Comparison of ENCODE assay signal across 8 cellular contexts in genomic region chr19:4267101-4267900, GRCh38. TPM values are rescaled to one million over a fixed set of nuclear protein-coding genes. Genes with fewer than 3 reads are reported as not detected.
DNase-seq lines count a peak whose midpoint lies in the region; ATAC-seq and TF ChIP-seq lines count a peak whose summit lies in the region.

No MANE protein-coding gene starts in this region.

- H3K36me3 Mint-ChIP-seq in activated naive CD4-positive, alpha-beta T cell treated with anti-CD3 and anti-CD28 coated beads for 36 hours (ENCODE audit: low read depth), result peaks cover 35% of the 10 kb centered on the region

- CTCF ChIA-PET in SK-N-SH (lab: Yijun Ruan, JAX), result interaction anchor here (0.6 to 4.5 kb wide), 43 partner anchors 9 to 280 kb away, joined by 3 to 130 read pairs (median 5); partner anchors contain the start of genes FSD1, MPND, PLIN5 and SH3GL1
- CTCF ChIA-PET in activated naive CD4-positive, alpha-beta T cell treated with anti-CD3 and anti-CD28 coated beads for 36 hours (lab: Charles Lee), result interaction anchor here (0.5 to 3.5 kb wide), 30 partner anchors 8 to 502 kb away, joined by 3 to 53 read pairs (median 4); partner anchors contain the start of genes CHAF1A, SH3GL1, STAP2 and TMIGD2

- H3F3A ChIP-seq in SK-N-SH (replicated peaks; ENCODE audit: insufficient read depth), result peaks cover 4% of the 10 kb centered on the region

- TF ChIP-seq RAD21 in SK-N-SH (IDR thresholded peaks at IDR 0.05; ENCODE audit: low read length), result peak; percentile 76

- H3K79me2 ChIP-seq in SK-N-SH (ENCODE audit: insufficient read depth), result no peaks in the 10 kb centered on the region

- no peaks in the 10 kb centered on the region for H3K27me3 Mint-ChIP-seq in activated naive CD4-positive, alpha-beta T cell treated with anti-CD3 and anti-CD28 coated beads for 36 hours (ENCODE audit: low read depth)

- intact Hi-C loops in activated naive CD4-positive, alpha-beta T cell treated with anti-CD3 and anti-CD28 coated beads for 36 hours (cut with micrococcal nuclease), result loop anchor here (1.0 to 5.0 kb wide), 6 partner anchors 35 to 258 kb away; partner anchors contain the start of genes FSD1, MPND, SH3GL1 and STAP2
- intact Hi-C loops in heart right ventricle (cut with DNase I) (loop anchor here in 8 of 10 donors (2.0 to 10.0 kb wide), 5 partner anchors 85 to 258 kb away; partner anchors contain the start of genes CHAF1A (in 1 of the 8) and SH3GL1 (in 1 of the 8)), gastrocnemius medialis (cut with DNase I; ENCODE audit: low total_unique reads) (loop anchor here (1.0 to 5.0 kb wide), 2 partner anchors 86 to 135 kb away; partner anchors contain the start of genes CHAF1A and SH3GL1)

- ATAC-seq in heart right ventricle, result peak; percentile 57 to 72 (median 66)
- peak in 1 of 2 donors; percentile 44 for ATAC-seq in gastrocnemius medialis
- no peak for ATAC-seq in GM19395 (IDR thresholded peaks at IDR 0.05; ENCODE audit: unreplicated experiment)
- ATAC-seq in GM21367 (IDR thresholded peaks at IDR 0.05; ENCODE audit: unreplicated experiment), result no peak

- peaks cover 20% of the 10 kb centered on the region for H3K4me1 Mint-ChIP-seq in activated naive CD4-positive, alpha-beta T cell treated with anti-CD3 and anti-CD28 coated beads for 36 hours (ENCODE audit: low read depth)

- in situ Hi-C loops in gastrocnemius medialis (cut with MboI; ENCODE audit: low sequenced_read_pairs in 4 of 4), result loop anchor here in 3 of 4 donors (10.0 to 25.0 kb wide), 4 partner anchors 88 to 370 kb away; partner anchors contain the start of genes CHAF1A (in 1 of the 3), SH3GL1 (in 1 of the 3) and TNFAIP8L1 (in 1 of the 3)

- H3K4me3 ChIP-seq in SK-N-SH (ENCODE audit: low read depth in 2 of 2, low read length in 1 of 2) (peak overlapping the region in 1 of 2 experiments; percentile 12; a peak in 1 of 4 replicates), heart right ventricle (no peak overlapping the region), gastrocnemius medialis (no peak overlapping the region)

- 0 out of 2 replicates have a peak, but pooled peaks cover 4% of the 10 kb centered on the region for H4K20me1 ChIP-seq in SK-N-SH (ENCODE audit: insufficient read depth)

- H3K27ac Mint-ChIP-seq in activated naive CD4-positive, alpha-beta T cell treated with anti-CD3 and anti-CD28 coated beads for 36 hours, result no peak overlapping the region

- H3K27ac ChIP-seq in SK-N-SH (ENCODE audit: low read depth in 2 of 2, low read length in 1 of 2), result no peak overlapping the region
- no peak overlapping the region for H3K27ac ChIP-seq in heart right ventricle
- no peak overlapping the region for H3K27ac ChIP-seq in gastrocnemius medialis

- no peak for TF ChIP-seq EP300 in SK-N-SH (IDR thresholded peaks at IDR 0.05; ENCODE audit: borderline replicate concordance in 1 of 2, low read depth in 1 of 2, low read length in 1 of 2)

- TF ChIP-seq POLR2A in gastrocnemius medialis (IDR thresholded peaks at IDR 0.05), result no peak

- POLR2A ChIA-PET in SK-N-SH (lab: Yijun Ruan, JAX), result interaction anchor here (0.5 to 3.0 kb wide), 5 partner anchors 10 to 504 kb away, joined by 3 to 20 read pairs (median 4); partner anchors contain the start of gene MPND

- H2AFZ ChIP-seq in SK-N-SH (ENCODE audit: low read depth), result no peak overlapping the region

- 27% methylated on average over 19 of the region's 21 CpGs for WGBS in SK-N-SH (ENCODE audit: low lambda C conversion rate)
- WGBS in heart right ventricle, 2 donors, result 34 to 47% methylated on average over 21 of the region's 21 CpGs

- H3K9me3 ChIP-seq in SK-N-SH (no peaks in the 10 kb centered on the region), heart right ventricle (peaks cover 0 to 7% (median 0%) of the 10 kb centered on the region in 11 donors), gastrocnemius medialis (no peaks in the 10 kb centered on the region)

- H3K27me3 ChIP-seq in SK-N-SH (ENCODE audit: insufficient read depth) (no peaks in the 10 kb centered on the region), heart right ventricle (no peaks in the 10 kb centered on the region), gastrocnemius medialis (no peaks in the 10 kb centered on the region)

- no peak overlapping the region for H3K4me2 ChIP-seq in SK-N-SH

- H3K9ac ChIP-seq in SK-N-SH, result no peak overlapping the region

- no peaks in the 10 kb centered on the region for H3K9me2 ChIP-seq in SK-N-SH

- peak; percentile 54 for DNase-seq in CD1c-positive myeloid dendritic cell (ENCODE audit: extremely low spot score)
- peak; percentile 31 for DNase-seq in HPDE6-E6E7 (ENCODE audit: extremely low spot score)
- DNase-seq in SK-N-SH, result peak; percentile 89
- peak; percentile 79 for DNase-seq in activated naive CD4-positive, alpha-beta T cell treated with anti-CD3 and anti-CD28 coated beads for 36 hours
- DNase-seq in heart right ventricle, result peak; percentile 34 to 53
- peak in 1 of 2 donors; percentile 7 for DNase-seq in gastrocnemius medialis

- H3K36me3 ChIP-seq in SK-N-SH (replicated peaks in 1 of 2; ENCODE audit: control insufficient read depth in 1 of 2, insufficient read depth in 2 of 2, low read length in 1 of 2) (peaks cover 0 to 4% of the 10 kb centered on the region in 2 experiments), heart right ventricle (peaks cover 0 to 96% (median 47%) of the 10 kb centered on the region in 9 donors), gastrocnemius medialis (peaks cover 0 to 72% of the 10 kb centered on the region in 2 donors)

- TF ChIP-seq CTCF in SK-N-SH (IDR thresholded peaks at IDR 0.05) (peak; percentile 92), heart right ventricle (IDR thresholded peaks at IDR 0.05) (peak; percentile 71 to 90 (median 85)), gastrocnemius medialis (IDR thresholded peaks at IDR 0.05 in 4 of 5, conservative IDR thresholded peaks at IDR 0.05 in 1 of 5) (peak; percentile 76 to 90 (median 78))

- no peaks in the 10 kb centered on the region for H3K9me3 Mint-ChIP-seq in activated naive CD4-positive, alpha-beta T cell treated with anti-CD3 and anti-CD28 coated beads for 36 hours

- no peaks in the 10 kb centered on the region for H3K4me1 ChIP-seq in SK-N-SH (ENCODE audit: control insufficient read depth in 1 of 2, insufficient read depth in 2 of 2, low read depth in 1 of 2, low read length in 1 of 2)
- no peaks in the 10 kb centered on the region for H3K4me1 ChIP-seq in heart right ventricle
- no peaks in the 10 kb centered on the region for H3K4me1 ChIP-seq in gastrocnemius medialis

- no peak overlapping the region for H3K4me3 Mint-ChIP-seq in activated naive CD4-positive, alpha-beta T cell treated with anti-CD3 and anti-CD28 coated beads for 36 hours

TF ChIP-seq in SK-N-SH, 30 proteins besides CTCF, POLR2A, EP300 and RAD21 (continues in another document):
- no peak for TF ChIP-seq USF1 (IDR thresholded peaks at IDR 0.05; ENCODE audit: borderline replicate concordance, low read depth)

RNA-seq across cellular contexts. Expression of gene SHD, which starts 11.8 kb away (rescaled TPM):
- 3.1 and 6.9 TPM in 2 replicates for polyA plus RNA-seq in SK-N-SH (2012; rRNA removed)
- polyA plus RNA-seq in SK-N-SH (2012; cell fraction: cytosol; rRNA removed), result 3.0 and 7.6 TPM in 2 replicates
- polyA plus RNA-seq in SK-N-SH (2012; cell fraction: nucleus; rRNA removed), result 8.5 and 32.8 TPM in 2 replicates
- not detected for total RNA-seq in activated naive CD4-positive, alpha-beta T cell treated with anti-CD3 and anti-CD28 coated beads for 36 hours
- under 1 TPM in 3 of 10 donors, not detected in 7; 0.17 to 0.37 (median 0.30) TPM for total RNA-seq in heart right ventricle
- under 1 TPM in 1 of 2 donors, not detected in 1; 0.03 TPM for polyA plus RNA-seq in heart right ventricle
- under 1 TPM in 1 of 4 donors, not detected in 3; 0.26 TPM for total RNA-seq in gastrocnemius medialis

RNA-seq across cellular contexts. Expression of gene YJU2, which starts 20.4 kb away (rescaled TPM):
- polyA plus RNA-seq in SK-N-SH (2012; rRNA removed), result 25.3 and 29.0 TPM in 2 replicates
- 19.2 and 22.0 TPM in 2 replicates for polyA plus RNA-seq in SK-N-SH (2012; cell fraction: cytosol; rRNA removed)
- 18.9 and 21.1 TPM in 2 replicates for polyA plus RNA-seq in SK-N-SH (2012; cell fraction: nucleus; rRNA removed)
- total RNA-seq in activated naive CD4-positive, alpha-beta T cell treated with anti-CD3 and anti-CD28 coated beads for 36 hours, result 10 to 100 TPM; 28.5 to 29.8 TPM
- total RNA-seq in heart right ventricle, result 10 to 100 TPM in 6 of 10 donors, 1 to 10 TPM in 4; 7.9 to 11.9 (median 10.4) TPM
- polyA plus RNA-seq in heart right ventricle, result 10 to 100 TPM; 29.2 to 32.8 TPM
- 10 to 100 TPM; 13.5 to 37.8 (median 19.9) TPM for total RNA-seq in gastrocnemius medialis

RNA-seq across cellular contexts. Expression of gene TMIGD2, which starts 34.9 kb away (rescaled TPM):
- polyA plus RNA-seq in SK-N-SH (2012; rRNA removed) (0.06 TPM in 1 of 2 replicates, not detected in the other), heart right ventricle (under 1 TPM in 1 of 2 donors, not detected in 1; 0.07 TPM)
- 0.03 and 0.21 TPM in 2 replicates for polyA plus RNA-seq in SK-N-SH (2012; cell fraction: cytosol; rRNA removed)
- polyA plus RNA-seq in SK-N-SH (2012; cell fraction: nucleus; rRNA removed), result not detected in 2 replicates
- 10 to 100 TPM; 19.9 to 21.2 TPM for total RNA-seq in activated naive CD4-positive, alpha-beta T cell treated with anti-CD3 and anti-CD28 coated beads for 36 hours
- total RNA-seq in heart right ventricle (under 1 TPM in 1 of 10 donors, not detected in 9; 0.35 TPM), gastrocnemius medialis (not detected)

RNA-seq across cellular contexts. Expression of gene FSD1, which starts 37.1 kb away (rescaled TPM):
- 46.7 and 49.0 TPM in 2 replicates for polyA plus RNA-seq in SK-N-SH (2012; rRNA removed)
- 18.6 and 33.9 TPM in 2 replicates for polyA plus RNA-seq in SK-N-SH (2012; cell fraction: cytosol; rRNA removed)
- 90.3 and 101 TPM in 2 replicates for polyA plus RNA-seq in SK-N-SH (2012; cell fraction: nucleus; rRNA removed)
- total RNA-seq in activated naive CD4-positive, alpha-beta T cell treated with anti-CD3 and anti-CD28 coated beads for 36 hours, result 10 to 100 TPM; 12.3 to 17.5 TPM
- under 1 TPM in 1 of 10 donors, not detected in 9; 0.25 TPM for total RNA-seq in heart right ventricle
- polyA plus RNA-seq in heart right ventricle, result under 1 TPM in 1 of 2 donors, not detected in 1; 0.10 TPM
- total RNA-seq in gastrocnemius medialis, result not detected

RNA-seq across cellular contexts. Expression of gene EBI3, which starts 38.0 kb away (rescaled TPM):
- polyA plus RNA-seq in SK-N-SH (2012; rRNA removed) (3.6 and 3.7 TPM in 2 replicates), heart right ventricle (1 to 10 TPM in 1 of 2 donors, under 1 TPM in 1; 0.73 to 2.4 TPM)
- polyA plus RNA-seq in SK-N-SH (2012; cell fraction: cytosol; rRNA removed), result 2.1 and 2.6 TPM in 2 replicates
- polyA plus RNA-seq in SK-N-SH (2012; cell fraction: nucleus; rRNA removed), result 2.1 and 2.9 TPM in 2 replicates
- total RNA-seq in activated naive CD4-positive, alpha-beta T cell treated with anti-CD3 and anti-CD28 coated beads for 36 hours, result 10 to 100 TPM in 1 of 2 experiments, 1 to 10 TPM in 1; 7.8 to 11.8 TPM
- total RNA-seq in heart right ventricle (1 to 10 TPM in 2 of 10 donors, under 1 TPM in 4, not detected in 4; 0.49 to 2.2 (median 0.81) TPM), gastrocnemius medialis (1 to 10 TPM in 1 of 4 donors, under 1 TPM in 2, not detected in 1; 0.38 to 1.7 (median 0.85) TPM)

Comparison
In these comparisons a context has a peak if more than half of its experiments do, and no peak if none do; other contexts are left out.
1. ATAC-seq: peak in heart right ventricle (8 of 8); none in GM19395 (single experiment) and GM21367 (single experiment).
2. RNA of gene TMIGD2, which starts 34.9 kb away (total RNA-seq): 19.9 to 21.2 TPM in activated naive CD4-positive, alpha-beta T cell treated with anti-CD3 and anti-CD28 coated beads for 36 hours; 0.35 TPM in heart right ventricle and not detected in gastrocnemius medialis; every median in the first group is over 10 times any median in the second.
3. Peak in every context shown above with its lines, with median percentiles within 50 percentile points of each other: CTCF ChIP-seq.